ENCODE assay signal across 18 cellular contexts in genomic region chr21:43994085-43994484, GRCh38. TPM values are rescaled to one million over a fixed set of nuclear protein-coding genes. Genes with fewer than 3 reads are reported as not detected.
A peak's percentile ranks its signal among the peaks of the same experiment; 100 is the strongest.
DNase-seq lines count a peak whose midpoint lies in the region; ATAC-seq and TF ChIP-seq lines count a peak whose summit lies in the region.
"Had no signal": no experiment of that assay in that cellular context is flagged by ENCODE, and none has a peak within 500 bp of the region (broad histone marks: within the 10 kb centered on the region; RNA-seq: fewer than 3 reads in every experiment).

No MANE protein-coding gene starts in this region.

- H3K4me3 ChIP-seq in sigmoid colon, result no peak overlapping the region
- H3K4me3 ChIP-seq in PC-3 (ENCODE audit: low read length), result no peak overlapping the region
- H3K4me3 ChIP-seq: MG63 had no signal

- H3K27me3 ChIP-seq in sigmoid colon (no peaks in the 10 kb centered on the region), PC-3 (ENCODE audit: low read length) (no peaks in the 10 kb centered on the region)
- H3K27me3 ChIP-seq: MG63 had no signal

- no peak overlapping the region for H2AFZ ChIP-seq in PC-3 (ENCODE audit: low read length)

- H3K4me2 ChIP-seq in PC-3 (ENCODE audit: low read length), result no peak overlapping the region

- intact Hi-C loops in Right ventricle myocardium superior (cut with DNase I) (no loop called here), left cardiac atrium (cut with DNase I) (no loop called here), sigmoid colon (cut with DNase I) (no loop called here), PC-3 (cut with micrococcal nuclease) (no loop called here)

- H3K4me1 ChIP-seq in sigmoid colon (no peaks in the 10 kb centered on the region), PC-3 (ENCODE audit: insufficient read depth, low read length) (peaks cover 6% of the 10 kb centered on the region)

- WGBS in sigmoid colon, 2 donors, result 35 to 64% methylated on average over 11 of the region's 11 CpGs

- no peaks in the 10 kb centered on the region for H3K9me2 ChIP-seq in PC-3 (replicated peaks; ENCODE audit: low read length)

- H3K79me2 ChIP-seq in PC-3 (ENCODE audit: low read length), result no peaks in the 10 kb centered on the region

- H3F3A ChIP-seq in PC-3 (ENCODE audit: low read length, unreplicated experiment), result no peaks in the 10 kb centered on the region

- POLR2A ChIA-PET in PC-3 (lab: Charles Lee; ENCODE audit: unreplicated experiment), result no interaction called here

- no peak for TF ChIP-seq EP300 in sigmoid colon (IDR thresholded peaks at IDR 0.05)

- ATAC-seq in Right ventricle myocardium superior (ENCODE audit: poor library complexity), result no peak
- ATAC-seq in left cardiac atrium, result no peak
- peak; percentile 11 for ATAC-seq in left lobe of liver
- ATAC-seq in PC-3, result no peak
- ATAC-seq in HG02973 (IDR thresholded peaks at IDR 0.05; ENCODE audit: unreplicated experiment), result no peak
- ATAC-seq: Right ventricle myocardium inferior had no signal

- H3K36me3 ChIP-seq in sigmoid colon (no peaks in the 10 kb centered on the region), PC-3 (ENCODE audit: low read depth, low read length) (no peaks in the 10 kb centered on the region)
- H3K36me3 ChIP-seq: MG63 had no signal

- H3K9me3 ChIP-seq in sigmoid colon (no peaks in the 10 kb centered on the region), PC-3 (ENCODE audit: low read length) (no peaks in the 10 kb centered on the region)

- no TSS peak for BruUV-seq in PC-3 (replicated peaks; lab: Mats Ljungman, UMichigan)

- CTCF ChIA-PET in PC-3 (lab: Charles Lee), result no interaction called here

- TF ChIP-seq CTCF in sigmoid colon (IDR thresholded peaks at IDR 0.05), result no peak
- no peak for TF ChIP-seq CTCF in PC-3 (conservative IDR thresholded peaks at IDR 0.05; ENCODE audit: low read depth, low read length)

- no peaks in the 10 kb centered on the region for H4K20me1 ChIP-seq in PC-3 (ENCODE audit: low read length)

- H3K27ac ChIP-seq in sigmoid colon (no peak overlapping the region), PC-3 (ENCODE audit: low read length) (no peak overlapping the region)

- no peak for TF ChIP-seq POLR2A in sigmoid colon (IDR thresholded peaks at IDR 0.05)

- no peak overlapping the region for H3K9ac ChIP-seq in PC-3 (ENCODE audit: low read length)

- DNase-seq in Right ventricle myocardium superior (peak; percentile 6), left cardiac atrium (no peak), left lobe of liver (ENCODE audit: low spot score) (no peak), sigmoid colon (peak; percentile 52), GM19240 (ENCODE audit: insufficient read length, low spot score) (no peak), CD1c-positive myeloid dendritic cell (ENCODE audit: extremely low spot score) (no peak), PC-3 (no peak)
- DNase-seq: 8988T, DMS79 treated with DMSO at 0.1 percent for 48 hours, IMR-90, Kasumi-1, MG63, NCI-H1048, NCI-H1436 treated with DMSO at 0.1 percent for 48 hours, NCI-H2029, NCI-H446 treated with DMSO at 0.1 percent for 48 hours had no signal

RNA-seq across cellular contexts. Expression of gene TRAPPC10, which starts 18.0 kb away (rescaled TPM):
- total RNA-seq in Right ventricle myocardium superior (20.3 TPM), left cardiac atrium (10 to 100 TPM; 17.0 to 24.9 TPM), left lobe of liver (21.2 TPM), sigmoid colon (10 to 100 TPM; 18.7 to 26.6 (median 20.3) TPM), PC-3 (2014; rRNA removed) (28.9 and 31.4 TPM in 2 replicates)
- polyA plus RNA-seq in sigmoid colon, result 10 to 100 TPM in 2 of 3 donors, 1 to 10 TPM in 1; 8.4 to 27.3 (median 14.3) TPM

Comparison
In these comparisons a context has a peak if more than half of its experiments do, and no peak if none do; other contexts are left out.
1. DNase-seq: peak in Right ventricle myocardium superior (single experiment) and sigmoid colon (single experiment); none in left cardiac atrium (single experiment), left lobe of liver (single experiment), GM19240 (single experiment), CD1c-positive myeloid dendritic cell (single experiment) and PC-3 (single experiment).